19 cellular contexts compared by ENCODE assay signal in the genomic region with DNA sequence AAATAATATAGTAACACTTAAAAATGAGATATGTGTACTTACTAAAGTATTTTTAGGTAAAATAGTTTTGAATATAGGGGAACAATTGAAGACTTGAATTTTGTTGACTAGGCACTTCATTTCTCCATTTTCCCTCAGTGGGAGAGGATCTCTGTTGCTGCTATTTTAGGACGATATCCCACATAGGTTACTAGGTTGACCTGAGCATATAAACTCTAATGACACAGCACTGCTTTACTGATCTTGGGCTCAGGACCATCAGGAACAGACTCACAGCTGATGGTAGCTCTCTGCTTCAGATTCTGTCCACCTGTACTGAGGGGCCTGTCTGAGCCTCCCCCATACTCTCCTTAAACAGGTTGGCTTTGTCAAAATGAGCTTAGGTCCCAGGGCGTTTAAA. TPM values are rescaled to one million over a fixed set of nuclear protein-coding genes. Genes with fewer than 3 reads are reported as not detected.
DNase-seq lines count a peak whose midpoint lies in the region; ATAC-seq, FAIRE-seq and TF ChIP-seq lines count a peak whose summit lies in the region.
"Had no signal": no experiment of that assay in that cellular context is flagged by ENCODE, and none has a peak within 500 bp of the region (broad histone marks: within the 10 kb centered on the region; RNA-seq: fewer than 3 reads in every experiment).

No MANE protein-coding gene starts in this region.

- H3K27me3 Mint-ChIP-seq in T-helper 2 cell treated with Interferon-gamma antibody and Interleukin-4, amounts not matched to agents 5 μg/mL and 100 μg/mL, for 36 hours (ENCODE audit: low read depth), result no peaks in the 10 kb centered on the region
- H3K27me3 Mint-ChIP-seq in HFFc6 (ENCODE audit: insufficient read depth) (no peaks in the 10 kb centered on the region), chondrocyte (ENCODE audit: low read depth) (no peaks in the 10 kb centered on the region)
- H3K27me3 Mint-ChIP-seq: CD4-positive, alpha-beta memory T cell had no signal

- peaks cover 40% of the 10 kb centered on the region for H3K4me1 Mint-ChIP-seq in T-helper 2 cell treated with Interferon-gamma antibody and Interleukin-4, amounts not matched to agents 5 μg/mL and 100 μg/mL, for 36 hours (ENCODE audit: low read depth)
- peaks cover 49% of the 10 kb centered on the region for H3K4me1 Mint-ChIP-seq in HFFc6 (ENCODE audit: low read depth)
- H3K4me1 Mint-ChIP-seq in chondrocyte (ENCODE audit: low read depth), result peaks cover 17% of the 10 kb centered on the region

- H3K4me3 ChIP-seq in K562 (no peak overlapping the region), gastrocnemius medialis (no peak overlapping the region), HAP-1 (no peak overlapping the region)
- H3K4me3 ChIP-seq: BLaER1, GM23248 had no signal

- DNase-seq in T-helper 2 cell treated with Interferon-gamma antibody and Interleukin-4, amounts not matched to agents 5 μg/mL and 100 μg/mL, for 36 hours (ENCODE audit: low spot score), result no peak
- DNase-seq in T-helper 2 cell (no peak), HFFc6 (no peak), K562 (ENCODE audit: extremely low read depth in 1 of 4, low spot score in 3 of 4) (no peak), gastrocnemius medialis (no peak), chondrocyte (ENCODE audit: low spot score) (no peak), NCI-H774 (lab: John Stamatoyannopoulos, UW) (no peak), HAP-1 (ENCODE audit: low spot score in 2 of 2) (no peak)
- DNase-seq: CD4-positive, alpha-beta memory T cell; DMS153; DMS79; GM23248; HCEC 1CT had no signal

- CTCF ChIA-PET in K562 (lab: Yijun Ruan, JAX; ENCODE audit: low intra/inter-chr PET ratio), result no interaction called here

- H3K4me1 ChIP-seq in K562 (replicated peaks in 1 of 2; ENCODE audit: control insufficient read depth in 2 of 2, insufficient read depth in 2 of 2, low read length in 2 of 2) (peaks cover 0 to 6% of the 10 kb centered on the region in 2 experiments; a peak in 3 of 5 replicates), gastrocnemius medialis (peaks cover 39 to 40% of the 10 kb centered on the region in 2 donors), HAP-1 (peaks cover 6% of the 10 kb centered on the region; the same call in 1 of the 2 replicates)

- H3K9me3 Mint-ChIP-seq in T-helper 2 cell treated with Interferon-gamma antibody and Interleukin-4, amounts not matched to agents 5 μg/mL and 100 μg/mL, for 36 hours, result peaks cover 7% of the 10 kb centered on the region
- H3K9me3 Mint-ChIP-seq in HFFc6, result no peaks in the 10 kb centered on the region
- no peaks in the 10 kb centered on the region for H3K9me3 Mint-ChIP-seq in chondrocyte (ENCODE audit: low read depth)
- H3K9me3 Mint-ChIP-seq: CD14-positive monocyte had no signal

- H3K9ac ChIP-seq in K562 (ENCODE audit: insufficient read depth in 1 of 2, low read depth in 2 of 2, low read length in 2 of 2), result no peak overlapping the region
- H3K9ac ChIP-seq: BLaER1, GM23248 had no signal

- H3K36me3 Mint-ChIP-seq in T-helper 2 cell treated with Interferon-gamma antibody and Interleukin-4, amounts not matched to agents 5 μg/mL and 100 μg/mL, for 36 hours (ENCODE audit: low read depth), result peaks cover 51% of the 10 kb centered on the region
- H3K36me3 Mint-ChIP-seq in HFFc6 (ENCODE audit: low read depth) (peaks cover 52% of the 10 kb centered on the region), chondrocyte (ENCODE audit: low read depth) (no peaks in the 10 kb centered on the region)

- in situ Hi-C loops in K562 (cut with MboI) (no loop called here), gastrocnemius medialis (cut with MboI; ENCODE audit: low sequenced_read_pairs in 4 of 4) (no loop called here), HAP-1 (cut with MboI; ENCODE audit: low sequenced_read_pairs) (no loop called here)

- TF ChIP-seq CTCF in HFFc6 (IDR thresholded peaks at IDR 0.05), result no peak
- TF ChIP-seq CTCF in K562 (IDR thresholded peaks at IDR 0.05 in 2 of 3, conservative IDR thresholded peaks at IDR 0.05 in 1 of 3; ENCODE audit: insufficient read depth in 2 of 3, low read depth in 1 of 3, low read length in 3 of 3), result no peak
- no peak for TF ChIP-seq CTCF in gastrocnemius medialis (IDR thresholded peaks at IDR 0.05 in 4 of 5, conservative IDR thresholded peaks at IDR 0.05 in 1 of 5)
- no peak for TF ChIP-seq CTCF in chondrocyte (IDR thresholded peaks at IDR 0.05)

- no peak overlapping the region for H2AFZ ChIP-seq in K562 (ENCODE audit: low read depth, low read length)
- H2AFZ ChIP-seq: GM23248 had no signal

- intact Hi-C loops in K562 (cut with micrococcal nuclease) (no loop called here), gastrocnemius medialis (cut with DNase I; ENCODE audit: low total_unique reads) (loop anchor here (10.0 kb wide), 1 partner anchor 878 kb away; a partner anchor contains a TSS)

- POLR2A ChIA-PET in K562 (lab: Yijun Ruan, JAX), result no interaction called here

- H3K79me2 ChIP-seq in K562 (ENCODE audit: control insufficient read depth, insufficient read depth, low read length), result peaks cover 31% of the 10 kb centered on the region

- no peak for TF ChIP-seq RAD21 in K562 (CRISPR knock-in tag; conservative IDR thresholded peaks at IDR 0.05 in 1 of 2, IDR thresholded peaks at IDR 0.05 in 1 of 2)

- ATAC-seq in K562 (no peak), gastrocnemius medialis (no peak)

- BruUV-seq in K562 (replicated peaks; lab: Mats Ljungman, UMichigan), result no TSS peak

- TF ChIP-seq EP300 in K562 (IDR thresholded peaks at IDR 0.05; ENCODE audit: low read length), result no peak

- H3K9me1 ChIP-seq in K562 (ENCODE audit: control insufficient read depth, insufficient read depth, low read length), result no peaks in the 10 kb centered on the region

- H3K36me3 ChIP-seq in K562 (ENCODE audit: control insufficient read depth, insufficient read depth, low read length), result peaks cover 7% of the 10 kb centered on the region; the same call in 2 of the 3 replicates
- no peaks in the 10 kb centered on the region for H3K36me3 ChIP-seq in gastrocnemius medialis
- peaks cover 11% of the 10 kb centered on the region for H3K36me3 ChIP-seq in HAP-1 (replicated peaks)

- H3K4me2 ChIP-seq in K562 (ENCODE audit: insufficient read depth, low read length), result no peak overlapping the region
- H3K4me2 ChIP-seq: BLaER1 had no signal

- H3K9me3 ChIP-seq in K562 (replicated peaks; ENCODE audit: control insufficient read depth, insufficient read depth, low read depth, low read length) (no peaks in the 10 kb centered on the region), gastrocnemius medialis (no peaks in the 10 kb centered on the region), HAP-1 (no peaks in the 10 kb centered on the region)
- H3K9me3 ChIP-seq: BLaER1 had no signal

- TF ChIP-seq POLR2A in K562 (conservative IDR thresholded peaks at IDR 0.05) (no peak), gastrocnemius medialis (IDR thresholded peaks at IDR 0.05) (no peak)

- FAIRE-seq in K562 (lab: Jason Lieb, UNC), result no peak
- FAIRE-seq: GM12891, GM19239 had no signal

- H3K27ac Mint-ChIP-seq in T-helper 2 cell treated with Interferon-gamma antibody and Interleukin-4, amounts not matched to agents 5 μg/mL and 100 μg/mL, for 36 hours, result peak overlapping the region; percentile 1
- H3K27ac Mint-ChIP-seq in HFFc6, result peak overlapping the region; percentile 53; the same call in 1 of the 2 replicates
- no peak overlapping the region for H3K27ac Mint-ChIP-seq in chondrocyte (ENCODE audit: unreplicated experiment)
- H3K27ac Mint-ChIP-seq: CD4-positive, alpha-beta memory T cell had no signal

- H3K27me3 ChIP-seq in K562 (ENCODE audit: control insufficient read depth in 2 of 2, insufficient read depth in 2 of 2, low read length in 2 of 2), result no peaks in the 10 kb centered on the region
- no peaks in the 10 kb centered on the region for H3K27me3 ChIP-seq in gastrocnemius medialis
- no peaks in the 10 kb centered on the region for H3K27me3 ChIP-seq in HAP-1 (ENCODE audit: low read depth)
- H3K27me3 ChIP-seq: BLaER1 had no signal

- H3K27ac ChIP-seq in K562 (ENCODE audit: extremely low read depth, low read depth, low read length) (no peak overlapping the region), gastrocnemius medialis (peak overlapping the region in 3 of 4 donors; percentile 28 to 52 (median 30))
- H3K27ac ChIP-seq: 22Rv1, BLaER1, GM23248, HL-60 had no signal

- no peaks in the 10 kb centered on the region for H4K20me1 ChIP-seq in K562 (replicated peaks; ENCODE audit: control insufficient read depth, insufficient read depth, low read length)

- H3K4me3 Mint-ChIP-seq in T-helper 2 cell treated with Interferon-gamma antibody and Interleukin-4, amounts not matched to agents 5 μg/mL and 100 μg/mL, for 36 hours, result no peak overlapping the region
- H3K4me3 Mint-ChIP-seq in HFFc6 (no peak overlapping the region), chondrocyte (ENCODE audit: unreplicated experiment) (no peak overlapping the region)
- H3K4me3 Mint-ChIP-seq: CD14-positive monocyte had no signal

- WGBS in K562 (ENCODE audit: insufficient coverage, low coverage, missing lambda C conversion rate), result 82% methylated on average over 2 of the region's 2 CpGs

TF ChIP-seq in K562, 482 proteins besides CTCF, POLR2A, EP300 and RAD21 (continues in another document):
- TF ChIP-seq ZNF316 (IDR thresholded peaks at IDR 0.05), result peak; percentile 50

RNA-seq across cellular contexts. Expression of a gene that starts 5.9 kb away (rescaled TPM):
- 100 to 1,000 TPM in 2 of 6 experiments, 10 to 100 TPM in 4; 51.1 to 106 (median 60.7) TPM for total RNA-seq in HFFc6 (2021; fragmentation: NEBNext Ultra II Directional; extraction: Animal tissue kit (Norgen Biotek cat#: 25700))
- 13.0 and 21.9 TPM in 2 replicates for total RNA-seq in K562 (2011; cell fraction: chromatin; rRNA removed; ENCODE audit: low replicate concordance)
- 4.7 and 7.5 TPM in 2 replicates for total RNA-seq in K562 (2011; cell fraction: nucleolus; rRNA removed)
- 9.5 and 10.0 TPM in 2 replicates for total RNA-seq in K562 (2011; cell fraction: nucleoplasm; rRNA removed)
- total RNA-seq in K562 (2014; rRNA removed) (10.0 and 14.6 TPM in 2 replicates), K562 (2014; rRNA removed; fragmentation: Illumina TruSeq; extraction: Trizol) (20.6 and 23.5 TPM in 2 replicates), K562 (2015; rRNA removed; fragmentation: Illumina TruSeq; extraction: Trizol) (18.2 and 23.4 TPM in 2 replicates), K562 (2021) (14.5 and 14.7 TPM in 2 replicates), gastrocnemius medialis (10 to 100 TPM; 15.1 to 29.4 (median 22.1) TPM), chondrocyte (18.0 to 22.8 TPM (median 19.9 TPM) in 3 replicates)
- polyA plus RNA-seq in K562 (2011; rRNA removed) (22.8 and 29.3 TPM in 2 replicates), K562 (2014; fragmentation: Illumina TruSeq; extraction: Trizol) (14.9 and 17.5 TPM in 2 replicates), K562 (2014; fragmentation: Nextera tagmentation; extraction: Ambion mirVana) (10 to 100 TPM; 10.5 to 14.8 TPM), K562 (2014; rRNA removed) (7.5 and 9.3 TPM in 2 replicates)
- polyA plus RNA-seq in K562 (2011; cell fraction: cytosol; rRNA removed), result 6.4 and 11.8 TPM in 2 replicates
- 11.4 and 16.5 TPM in 2 replicates for polyA plus RNA-seq in K562 (2011; cell fraction: nucleus; rRNA removed)
- 10.4 and 10.7 TPM in 2 replicates for polyA plus RNA-seq in K562 (2012)
- 58.8 TPM in 2 replicates for polyA minus RNA-seq in K562 (2011; rRNA and poly(A)+ RNA removed)
- 11.9 and 16.9 TPM in 2 replicates for polyA minus RNA-seq in K562 (2011; cell fraction: cytosol; rRNA and poly(A)+ RNA removed)
- 11.7 and 16.2 TPM in 2 replicates for polyA minus RNA-seq in K562 (2011; cell fraction: nucleus; rRNA and poly(A)+ RNA removed)
